Comparison of ENCODE assay signal across 14 cellular contexts in genomic region chr2:25481381-25482310, GRCh38.
DNase-seq lines count a peak whose midpoint lies in the region.
"Had no signal": no experiment of that assay in that cellular context is flagged by ENCODE, and none has a peak within 500 bp of the region (broad histone marks: within the 10 kb centered on the region; RNA-seq: fewer than 3 reads in every experiment).

No MANE protein-coding gene starts in this region.

- peak; percentile 25 for DNase-seq in GM03348 (ENCODE audit: low spot score)
- peak; percentile 62 for DNase-seq in RPMI7951 (ENCODE audit: low read depth)
- no peak for DNase-seq in epithelial cell of prostate (ENCODE audit: low read depth, low spot score)
- peak; percentile 71 for DNase-seq in renal cortical epithelial cell (ENCODE audit: low read depth)
- DNase-seq in activated CD4-positive, alpha-beta T cell treated with anti-CD3 and anti-CD28 coated beads, Interleukin-2, amount 50 U/mL, for 1 hour = no peak
- no peak for DNase-seq in stimulated activated CD4-positive, alpha-beta T cell treated with anti-CD3 and anti-CD28 coated beads, Interleukin-4, amount 100 ng/mL, for 1 hour
- DNase-seq in NCI-H1436 treated with DMSO at 0.1 percent for 48 hours (lab: John Stamatoyannopoulos, UW) = no peak
- DNase-seq in SKM-1 (lab: John Stamatoyannopoulos, UW; ENCODE audit: unreplicated experiment) = no peak
- DNase-seq: activated CD4-positive, alpha-beta T cell treated with anti-CD3 and anti-CD28 coated beads for 36 hours; body of pancreas; GF-D8; heart left ventricle; naive B cell; stimulated activated naive CD4-positive, alpha-beta T cell treated with Interleukin-2 at 50 U/mL for 16 hours had no signal

- peak overlapping the region; percentile 34 for H3K27ac ChIP-seq in epithelial cell of prostate
- H3K27ac ChIP-seq: body of pancreas, heart left ventricle had no signal

Comparison
In these comparisons a context has a peak if more than half of its experiments do, and no peak if none do; other contexts are left out.
1. DNase-seq: peak in GM03348 (single experiment), RPMI7951 (single experiment) and renal cortical epithelial cell (single experiment); none in epithelial cell of prostate (single experiment), activated CD4-positive, alpha-beta T cell treated with anti-CD3 and anti-CD28 coated beads, Interleukin-2, amount 50 U/mL, for 1 hour (single experiment), stimulated activated CD4-positive, alpha-beta T cell treated with anti-CD3 and anti-CD28 coated beads, Interleukin-4, amount 100 ng/mL, for 1 hour (single experiment), NCI-H1436 treated with DMSO at 0.1 percent for 48 hours (single experiment) and SKM-1 (single experiment).